19 cellular contexts compared by ENCODE assay signal in the genomic region with DNA sequence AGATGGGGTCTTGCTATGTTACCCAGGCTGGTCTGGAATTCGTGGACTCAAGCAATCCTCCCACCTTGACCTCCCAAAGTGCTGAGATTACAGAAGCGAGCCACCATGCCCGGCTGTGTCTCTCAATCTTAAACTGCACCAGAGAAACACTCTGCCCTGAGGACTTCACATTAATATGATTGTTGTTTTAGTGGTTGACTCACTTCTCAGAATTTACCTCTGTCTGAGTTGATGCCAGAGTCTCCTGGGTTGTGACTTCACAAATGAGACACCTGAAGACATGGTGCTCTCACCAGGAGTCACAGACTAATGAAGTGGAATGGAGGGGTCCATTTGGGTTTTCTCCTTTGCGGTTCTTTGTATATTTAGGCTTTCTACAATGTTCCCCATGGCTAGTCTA.
"Had no signal": no experiment of that assay in that cellular context is flagged by ENCODE, and none has a peak within 500 bp of the region (broad histone marks: within the 10 kb centered on the region; RNA-seq: fewer than 3 reads in every experiment).

No MANE protein-coding gene starts in this region.

- H3K4me1 ChIP-seq: spleen, upper lobe of left lung had no signal

- DNase-seq: activated CD4-positive, alpha-beta T cell treated with anti-CD3 and anti-CD28 coated beads for 1 hour; activated naive CD4-positive, alpha-beta T cell treated with Interleukin-2 at 50 U/mL for 16 hours; activated naive CD8-positive, alpha-beta T cell treated with anti-CD3 and anti-CD28 coated beads for 36 hours; activated T-cell treated with anti-CD3 and anti-CD28 coated beads, Interleukin-2, amount 50 U/mL, for 1 hour; cortex of kidney; endodermal cell; erythroblast; foreskin melanocyte; glutamatergic neuron; immature natural killer cell; spleen; stimulated activated CD4-positive, alpha-beta T cell treated with anti-CD3 and anti-CD28 coated beads, Interleukin-4, amount 100 ng/mL, for 24 hours; stimulated activated naive CD8-positive, alpha-beta T cell treated with anti-CD3 and anti-CD28 coated beads, Interleukin-15, Interleukin-2, amounts not matched to agents 100 U/mL and 50 U/mL, for 24 hours; T-helper 9 cell; upper lobe of left lung had no signal

- H3K4me3 Mint-ChIP-seq: activated naive CD8-positive, alpha-beta T cell treated with anti-CD3 and anti-CD28 coated beads for 36 hours; endodermal cell; immature natural killer cell; memory B cell; natural killer cell treated with Interleukin-12 subunit alpha and Interleukin-12 subunit beta and Interleukin-15 and Interleukin-18, amount 100 ng/mL, for 72 hours had no signal

- H3K36me3 Mint-ChIP-seq: activated naive CD8-positive, alpha-beta T cell treated with anti-CD3 and anti-CD28 coated beads for 36 hours; immature natural killer cell had no signal

- H3K27me3 Mint-ChIP-seq: activated naive CD8-positive, alpha-beta T cell treated with anti-CD3 and anti-CD28 coated beads for 36 hours; memory B cell had no signal

- H3K27ac ChIP-seq: hepatocyte, spleen, upper lobe of left lung had no signal

- H2AFZ ChIP-seq: hepatocyte had no signal

- H3K79me2 ChIP-seq: hepatocyte had no signal

- H3K27me3 ChIP-seq: hepatocyte, spleen, upper lobe of left lung had no signal

- H3K4me3 ChIP-seq: hepatocyte, spleen, upper lobe of left lung had no signal

- H3K36me3 ChIP-seq: spleen, upper lobe of left lung had no signal

- ATAC-seq: natural killer cell treated with Interleukin-12 subunit alpha and Interleukin-12 subunit beta and Interleukin-15 and Interleukin-18, amount 100 ng/mL, for 72 hours; stimulated activated naive CD8-positive, alpha-beta T cell treated with anti-CD3 and anti-CD28 coated beads, Interleukin-15, Interleukin-2, amounts not matched to agents 100 U/mL and 50 U/mL, for 24 hours had no signal

- H3K4me1 Mint-ChIP-seq: activated naive CD8-positive, alpha-beta T cell treated with anti-CD3 and anti-CD28 coated beads for 36 hours; immature natural killer cell had no signal

- H3K4me2 ChIP-seq: hepatocyte had no signal

- H3K27ac Mint-ChIP-seq: activated naive CD8-positive, alpha-beta T cell treated with anti-CD3 and anti-CD28 coated beads for 36 hours; endodermal cell; immature natural killer cell; memory B cell; natural killer cell treated with Interleukin-12 subunit alpha and Interleukin-12 subunit beta and Interleukin-15 and Interleukin-18, amount 100 ng/mL, for 72 hours; progenitor cell of endocrine pancreas had no signal
